In the genomic region with DNA sequence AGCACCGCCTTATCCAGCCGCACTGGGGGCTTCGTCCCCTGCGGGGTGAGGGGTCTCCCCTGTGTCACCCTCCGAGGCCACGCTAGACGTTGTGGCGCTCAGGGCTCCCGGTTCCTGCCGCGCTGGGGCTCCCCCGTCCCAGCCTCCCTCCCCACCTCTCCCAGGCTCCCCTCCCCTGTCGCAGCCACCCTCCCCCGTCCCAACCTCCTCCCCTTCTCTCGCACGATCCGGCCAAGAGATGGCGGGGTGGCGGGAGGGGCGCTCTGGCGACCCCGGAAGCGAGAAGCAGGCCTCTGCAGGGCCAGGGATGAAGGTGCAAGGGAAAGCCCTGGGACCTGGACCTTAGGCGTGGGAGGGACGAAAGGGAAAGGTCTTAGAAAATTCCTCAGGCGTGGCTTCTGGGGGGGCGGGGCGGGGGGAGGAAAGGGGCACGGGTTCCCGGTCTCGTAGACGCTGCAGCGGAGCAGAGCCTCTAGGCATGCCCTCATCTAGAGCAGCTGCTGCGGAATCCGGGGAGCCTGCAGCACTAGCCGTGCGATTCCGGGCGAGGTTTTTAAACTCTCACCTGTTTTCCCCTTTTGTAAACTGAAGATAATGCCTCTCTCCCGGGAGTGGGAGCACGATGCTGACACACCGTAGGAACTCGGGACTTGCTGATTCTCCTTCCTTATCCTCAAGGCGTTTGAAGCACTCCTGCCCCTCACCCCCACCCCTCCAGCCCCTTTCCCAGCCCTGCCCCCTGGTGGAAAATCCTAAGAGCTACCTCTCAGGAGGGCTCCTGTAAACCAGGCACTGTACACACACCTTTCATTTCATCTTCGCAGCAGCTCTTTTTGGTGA, we compare ENCODE assay signal across 8 cellular contexts. TPM values are rescaled to one million over a fixed set of nuclear protein-coding genes. Genes with fewer than 3 reads are reported as not detected.
A peak's percentile ranks its signal among the peaks of the same experiment; 100 is the strongest.
DNase-seq lines count a peak whose midpoint lies in the region; ATAC-seq and TF ChIP-seq lines count a peak whose summit lies in the region.

No MANE protein-coding gene starts in this region.

- peak overlapping the region in 3 of 4 donors; percentile 65 to 74 (median 67) for H3K27ac ChIP-seq in gastroesophageal sphincter

- 0 to 9% methylated on average over 11 to 14 of the region's 45 CpGs for WGBS in gastroesophageal sphincter (ENCODE audit: low coverage in 1 of 2), 2 donors

- no peaks in the 10 kb centered on the region for H3K36me3 Mint-ChIP-seq in activated T-helper 2 cell treated with anti-CD3 and anti-CD28 coated beads, Interferon-gamma antibody, Interleukin-2, Interleukin-4, amounts not matched to agents 10 μg/mL and 5 μg/mL and 100 μg/mL, durations not matched to agents 14 hours and 24 hours and 36 hours (ENCODE audit: low read depth)

- no peak for TF ChIP-seq EP300 in gastroesophageal sphincter (IDR thresholded peaks at IDR 0.05)

- H3K4me3 Mint-ChIP-seq in activated T-helper 2 cell treated with anti-CD3 and anti-CD28 coated beads, Interferon-gamma antibody, Interleukin-2, Interleukin-4, amounts not matched to agents 10 μg/mL and 5 μg/mL and 100 μg/mL, durations not matched to agents 14 hours and 24 hours and 36 hours (ENCODE audit: low read depth), result peak overlapping the region; percentile 68

- no peaks in the 10 kb centered on the region for H3K27me3 ChIP-seq in gastroesophageal sphincter

- DNase-seq in Right ventricle myocardium inferior (ENCODE audit: missing footprints) (no peak), cardiac septum (ENCODE audit: low spot score) (no peak), NCI-H526 treated with DMSO at 0.1 percent for 48 hours (lab: John Stamatoyannopoulos, UW) (peak; percentile 98), posterior vena cava (ENCODE audit: low spot score) (peak; percentile 81), T1000 (lab: John Stamatoyannopoulos, UW) (no peak)
- DNase-seq in activated T-helper 2 cell treated with anti-CD3 and anti-CD28 coated beads, Interferon-gamma antibody, Interleukin-2, Interleukin-4, amounts not matched to agents 10 μg/mL and 5 μg/mL and 100 μg/mL, durations not matched to agents 14 hours and 24 hours and 36 hours (ENCODE audit: low spot score), result no peak

- no peak for TF ChIP-seq POLR2A in gastroesophageal sphincter (IDR thresholded peaks at IDR 0.05)

- TF ChIP-seq CTCF in gastroesophageal sphincter (IDR thresholded peaks at IDR 0.05), result peak in 1 of 4 experiments; percentile 66

- H3K36me3 ChIP-seq in gastroesophageal sphincter, result no peaks in the 10 kb centered on the region

- H3K9me3 ChIP-seq in gastroesophageal sphincter, result no peaks in the 10 kb centered on the region

- no peak overlapping the region for H3K27ac Mint-ChIP-seq in activated T-helper 2 cell treated with anti-CD3 and anti-CD28 coated beads, Interferon-gamma antibody, Interleukin-2, Interleukin-4, amounts not matched to agents 10 μg/mL and 5 μg/mL and 100 μg/mL, durations not matched to agents 14 hours and 24 hours and 36 hours

- peaks cover 5% of the 10 kb centered on the region for H3K4me1 Mint-ChIP-seq in activated T-helper 2 cell treated with anti-CD3 and anti-CD28 coated beads, Interferon-gamma antibody, Interleukin-2, Interleukin-4, amounts not matched to agents 10 μg/mL and 5 μg/mL and 100 μg/mL, durations not matched to agents 14 hours and 24 hours and 36 hours (ENCODE audit: low read depth)

- H3K9me3 Mint-ChIP-seq in activated T-helper 2 cell treated with anti-CD3 and anti-CD28 coated beads, Interferon-gamma antibody, Interleukin-2, Interleukin-4, amounts not matched to agents 10 μg/mL and 5 μg/mL and 100 μg/mL, durations not matched to agents 14 hours and 24 hours and 36 hours, result no peaks in the 10 kb centered on the region

- intact Hi-C loops in Right ventricle myocardium inferior (cut with DNase I) (loop anchor here (2.0 kb wide), 2 partner anchors 15 to 21 kb away; a partner anchor contains a TSS), cardiac septum (cut with DNase I) (loop anchor here (2.0 kb wide), 1 partner anchor 15 kb away; a partner anchor contains a TSS), posterior vena cava (cut with DNase I) (no loop called here)
- intact Hi-C loops in activated T-helper 2 cell treated with anti-CD3 and anti-CD28 coated beads, Interferon-gamma antibody, Interleukin-2, Interleukin-4, amounts not matched to agents 10 μg/mL and 5 μg/mL and 100 μg/mL, durations not matched to agents 14 hours and 24 hours and 36 hours (cut with micrococcal nuclease), result loop anchor here (2.0 kb wide), 1 partner anchor 15 kb away; a partner anchor contains a TSS

- H3K4me3 ChIP-seq in gastroesophageal sphincter, result peak overlapping the region; percentile 28 to 58

- H3K4me1 ChIP-seq in gastroesophageal sphincter, result peaks cover 0 to 42% (median 8%) of the 10 kb centered on the region in 3 donors

- ATAC-seq in Right ventricle myocardium inferior, result peak; percentile 53
- ATAC-seq in HG02973 (IDR thresholded peaks at IDR 0.05; ENCODE audit: unreplicated experiment), result peak; percentile 55
- peak; percentile 50 for ATAC-seq in gastroesophageal sphincter

- H3K27me3 Mint-ChIP-seq in activated T-helper 2 cell treated with anti-CD3 and anti-CD28 coated beads, Interferon-gamma antibody, Interleukin-2, Interleukin-4, amounts not matched to agents 10 μg/mL and 5 μg/mL and 100 μg/mL, durations not matched to agents 14 hours and 24 hours and 36 hours (ENCODE audit: low read depth), result peaks cover 74% of the 10 kb centered on the region

RNA-seq across cellular contexts. Expression of a gene that starts 14.4 kb away (rescaled TPM):
- total RNA-seq in Right ventricle myocardium inferior (7.5 TPM), cardiac septum (12.1 TPM), gastroesophageal sphincter (1 to 10 TPM in 1 of 4 donors, under 1 TPM in 3; 0.31 to 3.2 (median 0.71) TPM), posterior vena cava (1 to 10 TPM in 1 of 2 donors, under 1 TPM in 1; 0.52 to 1.9 TPM)
- total RNA-seq in activated T-helper 2 cell treated with anti-CD3 and anti-CD28 coated beads, Interferon-gamma antibody, Interleukin-2, Interleukin-4, amounts not matched to agents 10 μg/mL and 5 μg/mL and 100 μg/mL, durations not matched to agents 14 hours and 24 hours and 36 hours, result not detected in 2 replicates

RNA-seq across cellular contexts. Expression of a gene that starts 37.1 kb away (rescaled TPM):
- total RNA-seq in Right ventricle myocardium inferior (not detected), cardiac septum (not detected), gastroesophageal sphincter (under 1 TPM in 1 of 4 donors, not detected in 3; 0.42 TPM), posterior vena cava (not detected)
- total RNA-seq in activated T-helper 2 cell treated with anti-CD3 and anti-CD28 coated beads, Interferon-gamma antibody, Interleukin-2, Interleukin-4, amounts not matched to agents 10 μg/mL and 5 μg/mL and 100 μg/mL, durations not matched to agents 14 hours and 24 hours and 36 hours, result not detected in 2 replicates

RNA-seq across cellular contexts. Expression of a gene that starts 38.5 kb away (rescaled TPM):
- total RNA-seq in Right ventricle myocardium inferior, result not detected
- total RNA-seq in cardiac septum, result not detected
- not detected in 2 replicates for total RNA-seq in activated T-helper 2 cell treated with anti-CD3 and anti-CD28 coated beads, Interferon-gamma antibody, Interleukin-2, Interleukin-4, amounts not matched to agents 10 μg/mL and 5 μg/mL and 100 μg/mL, durations not matched to agents 14 hours and 24 hours and 36 hours
- under 1 TPM in 1 of 4 donors, not detected in 3; 0.27 TPM for total RNA-seq in gastroesophageal sphincter
- total RNA-seq in posterior vena cava, result not detected

Comparison
In these comparisons a context has a peak if more than half of its experiments do, and no peak if none do; other contexts are left out.
1. DNase-seq: peak in NCI-H526 treated with DMSO at 0.1 percent for 48 hours (single experiment) and posterior vena cava (single experiment); none in Right ventricle myocardium inferior (single experiment), cardiac septum (single experiment), activated T-helper 2 cell treated with anti-CD3 and anti-CD28 coated beads, Interferon-gamma antibody, Interleukin-2, Interleukin-4, amounts not matched to agents 10 μg/mL and 5 μg/mL and 100 μg/mL, durations not matched to agents 14 hours and 24 hours and 36 hours (single experiment) and T1000 (single experiment).
2. intact Hi-C loops: an anchor here in Right ventricle myocardium inferior (2.0 kb wide), cardiac septum (2.0 kb wide) and activated T-helper 2 cell treated with anti-CD3 and anti-CD28 coated beads, Interferon-gamma antibody, Interleukin-2, Interleukin-4, amounts not matched to agents 10 μg/mL and 5 μg/mL and 100 μg/mL, durations not matched to agents 14 hours and 24 hours and 36 hours (2.0 kb wide); none called in posterior vena cava.
3. Peak in every context shown above with its lines, with median percentiles within 50 percentile points of each other: ATAC-seq.